In the genomic region with DNA sequence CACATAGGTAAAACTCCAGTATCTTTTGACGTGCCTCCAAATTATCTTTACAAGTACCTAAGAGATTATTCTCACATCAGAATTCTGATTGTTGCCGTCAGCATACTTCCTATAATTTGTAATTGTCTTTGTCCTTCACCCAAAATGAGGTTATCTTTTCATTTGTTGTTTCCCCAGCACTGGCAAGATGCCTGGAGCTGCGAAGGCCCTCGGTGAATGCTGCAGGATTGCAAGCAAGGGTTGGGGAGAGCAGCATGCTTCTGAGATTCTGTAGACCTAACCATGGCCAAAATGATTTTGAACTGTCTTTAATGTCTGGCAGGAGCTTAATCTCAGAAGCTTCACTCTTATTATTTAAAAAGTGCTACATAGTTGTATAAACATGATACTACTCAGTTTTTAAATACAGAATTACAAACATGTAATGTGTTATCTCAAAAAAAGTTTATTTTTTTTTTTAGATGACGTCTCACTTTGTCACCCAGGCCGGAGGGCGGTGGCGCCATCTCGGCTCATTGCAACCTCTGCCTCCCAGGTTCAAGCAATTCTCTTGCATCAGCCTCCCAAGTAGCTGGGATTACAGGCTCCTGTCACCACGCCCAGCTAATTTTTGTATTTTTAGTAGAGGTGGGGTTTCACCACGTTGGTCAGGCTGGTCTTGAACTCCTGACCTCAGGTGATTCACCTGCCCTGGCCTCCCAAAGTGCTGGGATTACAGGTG, we compare ENCODE assay signal across 27 cellular contexts.
"Had no signal": no experiment of that assay in that cellular context is flagged by ENCODE, and none has a peak within 500 bp of the region (broad histone marks: within the 10 kb centered on the region; RNA-seq: fewer than 3 reads in every experiment).

No MANE protein-coding gene starts in this region.

- H3K9me3 Mint-ChIP-seq: activated CD4-positive, alpha-beta memory T cell treated with anti-CD3 and anti-CD28 coated beads, Interleukin-2, amount 10 ng/mL, durations not matched to agents 7 days and 5 days; activated naive CD4-positive, alpha-beta T cell treated with anti-CD3 and anti-CD28 coated beads, Interleukin-2, amount 10 ng/mL, durations not matched to agents 7 days and 5 days; activated T-cell treated with anti-CD3 and anti-CD28 coated beads, Interleukin-2, amount 50 U/mL, for 24 hours; T-helper 2 cell treated with Interferon-gamma antibody and Interleukin-4, amounts not matched to agents 5 μg/mL and 100 μg/mL, for 36 hours had no signal

- H3K27ac Mint-ChIP-seq: activated B cell treated with CpG ODN at 0.5 μM for 24 hours; activated CD4-positive, alpha-beta memory T cell treated with anti-CD3 and anti-CD28 coated beads, Interleukin-2, amount 10 ng/mL, durations not matched to agents 7 days and 5 days; activated naive CD4-positive, alpha-beta T cell treated with anti-CD3 and anti-CD28 coated beads, Interleukin-2, amount 10 ng/mL, durations not matched to agents 7 days and 5 days; activated naive CD8-positive, alpha-beta T cell; activated T-cell treated with anti-CD3 and anti-CD28 coated beads, Interleukin-2, amount 50 U/mL, for 72 hours; T-helper 2 cell treated with Interferon-gamma antibody and Interleukin-4, amounts not matched to agents 5 μg/mL and 100 μg/mL, for 36 hours had no signal

- H3K27me3 ChIP-seq: body of pancreas, colonic mucosa, esophagus squamous epithelium had no signal

- ATAC-seq: activated CD4-positive, CD25-positive, alpha-beta regulatory T cell treated with anti-CD3 and anti-CD28 coated beads, Interleukin-2, amount 50 U/mL, for 24 hours; activated T-cell treated with anti-CD3 and anti-CD28 coated beads, Interleukin-2, amount 50 U/mL, for 72 hours; body of pancreas; T-helper 17 cell had no signal

- H3K4me3 Mint-ChIP-seq: activated B cell treated with CpG ODN at 0.5 μM for 24 hours; activated CD4-positive, alpha-beta memory T cell treated with anti-CD3 and anti-CD28 coated beads, Interleukin-2, amount 10 ng/mL, durations not matched to agents 7 days and 5 days; activated naive CD4-positive, alpha-beta T cell treated with anti-CD3 and anti-CD28 coated beads, Interleukin-2, amount 10 ng/mL, durations not matched to agents 7 days and 5 days; activated naive CD8-positive, alpha-beta T cell; activated T-cell treated with anti-CD3 and anti-CD28 coated beads, Interleukin-2, amount 50 U/mL, for 24 hours; activated T-cell treated with anti-CD3 and anti-CD28 coated beads, Interleukin-2, amount 50 U/mL, for 72 hours; T-helper 17 cell; T-helper 2 cell treated with Interferon-gamma antibody and Interleukin-4, amounts not matched to agents 5 μg/mL and 100 μg/mL, for 36 hours had no signal

- H3K36me3 ChIP-seq: colonic mucosa had no signal

- H3K9me3 ChIP-seq: body of pancreas, colonic mucosa, esophagus squamous epithelium had no signal

- H3K27ac ChIP-seq: body of pancreas, colonic mucosa, epithelial cell of prostate, esophagus squamous epithelium, WERI-Rb-1 had no signal

- H3K4me1 ChIP-seq: colonic mucosa, esophagus squamous epithelium had no signal

- DNase-seq: activated B cell treated with CpG ODN at 0.5 μM for 24 hours; activated CD4-positive, alpha-beta memory T cell treated with anti-CD3 and anti-CD28 coated beads, Interleukin-2, amount 10 ng/mL, durations not matched to agents 7 days and 5 days; activated CD4-positive, alpha-beta T cell treated with anti-CD3 and anti-CD28 coated beads for 48 hours; activated CD8-positive, alpha-beta memory T cell treated with anti-CD3 and anti-CD28 coated beads, Interleukin-2, amount 50 U/mL, for 48 hours; activated gamma-delta T cell; activated naive CD4-positive, alpha-beta T cell; activated naive CD4-positive, alpha-beta T cell treated with anti-CD3 and anti-CD28 coated beads, Interleukin-2, amount 10 ng/mL, durations not matched to agents 7 days and 5 days; activated T-cell treated with anti-CD3 and anti-CD28 coated beads for 4 hours; activated T-cell treated with anti-CD3 and anti-CD28 coated beads, Interleukin-2, amount 50 U/mL, for 24 hours; activated T-cell treated with anti-CD3 and anti-CD28 coated beads, Interleukin-2, amount 50 U/mL, for 72 hours; amygdala; aorta; body of pancreas; caudate nucleus; colonic mucosa; effector CD8-positive, alpha-beta T cell; esophagus squamous epithelium; foreskin fibroblast; head of caudate nucleus; T-helper 1 cell; T-helper 17 cell; T1000; WERI-Rb-1 had no signal

- H3K4me1 Mint-ChIP-seq: activated CD4-positive, alpha-beta memory T cell treated with anti-CD3 and anti-CD28 coated beads, Interleukin-2, amount 10 ng/mL, durations not matched to agents 7 days and 5 days; activated naive CD4-positive, alpha-beta T cell treated with anti-CD3 and anti-CD28 coated beads, Interleukin-2, amount 10 ng/mL, durations not matched to agents 7 days and 5 days had no signal

- H3K4me3 ChIP-seq: body of pancreas, colonic mucosa, esophagus squamous epithelium had no signal

- H3K27me3 Mint-ChIP-seq: activated B cell treated with CpG ODN at 0.5 μM for 24 hours; activated CD4-positive, alpha-beta memory T cell treated with anti-CD3 and anti-CD28 coated beads, Interleukin-2, amount 10 ng/mL, durations not matched to agents 7 days and 5 days; activated naive CD4-positive, alpha-beta T cell treated with anti-CD3 and anti-CD28 coated beads, Interleukin-2, amount 10 ng/mL, durations not matched to agents 7 days and 5 days; activated naive CD8-positive, alpha-beta T cell; activated T-cell treated with anti-CD3 and anti-CD28 coated beads, Interleukin-2, amount 50 U/mL, for 24 hours; T-helper 17 cell had no signal
